In genomic region chr10:59903871-59904270, GRCh38 we compare ENCODE assay signal across 10 cellular contexts. TPM values are rescaled to one million over a fixed set of nuclear protein-coding genes. Genes with fewer than 3 reads are reported as not detected.
DNase-seq lines count a peak whose midpoint lies in the region; ATAC-seq, FAIRE-seq and TF ChIP-seq lines count a peak whose summit lies in the region.
"Had no signal": no experiment of that assay in that cellular context is flagged by ENCODE, and none has a peak within 500 bp of the region (broad histone marks: within the 10 kb centered on the region; RNA-seq: fewer than 3 reads in every experiment).

No MANE protein-coding gene starts in this region.

- H4K20me1 ChIP-seq in astrocyte (ENCODE audit: insufficient read depth, low read length), result peaks cover 68% of the 10 kb centered on the region

- peaks cover 38% of the 10 kb centered on the region for H3K4me1 Mint-ChIP-seq in astrocyte (ENCODE audit: low read depth, unreplicated experiment)

- intact Hi-C loops in left ventricle myocardium inferior (cut with micrococcal nuclease) (no loop called here), heart left ventricle (cut with DNase I) (loop anchor here in 5 of 10 donors (5.0 to 10.0 kb wide), 3 partner anchors 37 to 279 kb away; no protein-coding TSS in a partner anchor), lower lobe of right lung (cut with DNase I) (no loop called here), uterus (cut with DNase I; ENCODE audit: low total_unique reads) (no loop called here)

- H3K9me3 ChIP-seq in left ventricle myocardium inferior (replicated peaks) (no peaks in the 10 kb centered on the region), heart left ventricle (no peaks in the 10 kb centered on the region), astrocyte (ENCODE audit: insufficient read depth, low read depth, low read length) (no peaks in the 10 kb centered on the region), lower lobe of right lung (no peaks in the 10 kb centered on the region), uterus (no peaks in the 10 kb centered on the region)

- H3K36me3 Mint-ChIP-seq in astrocyte (ENCODE audit: low read depth, unreplicated experiment), result no peaks in the 10 kb centered on the region

- H3K27ac ChIP-seq in left ventricle myocardium inferior (replicated peaks), result no peak overlapping the region
- peak overlapping the region in 1 of 12 donors; percentile 96 for H3K27ac ChIP-seq in heart left ventricle
- no peak overlapping the region for H3K27ac ChIP-seq in astrocyte (ENCODE audit: low read depth, low read length)
- H3K27ac ChIP-seq in lower lobe of right lung, result no peak overlapping the region
- peak overlapping the region; percentile 97 for H3K27ac ChIP-seq in uterus

- H3K4me2 ChIP-seq in astrocyte (ENCODE audit: low read length), result peak overlapping the region; percentile 94

- H3K4me3 ChIP-seq in left ventricle myocardium inferior (peak overlapping the region; percentile 98), heart left ventricle (peak overlapping the region in 4 of 12 donors; percentile 76 to 98 (median 92)), astrocyte (ENCODE audit: insufficient read depth, low read depth, low read length) (no peak overlapping the region), lower lobe of right lung (peak overlapping the region; percentile 97), uterus (peak overlapping the region; percentile 91 to 96)

- no peak for FAIRE-seq in astrocyte (lab: Jason Lieb, UNC)

- 68 to 75% (median 72%) methylated on average over 6 of the region's 6 CpGs for WGBS in heart left ventricle, 4 donors

- no peaks in the 10 kb centered on the region for H3K27me3 Mint-ChIP-seq in astrocyte (ENCODE audit: low read depth, unreplicated experiment)

- no peaks in the 10 kb centered on the region for H3K9me3 Mint-ChIP-seq in astrocyte (ENCODE audit: unreplicated experiment)

- peaks cover 66% of the 10 kb centered on the region for H3K4me1 ChIP-seq in left ventricle myocardium inferior
- H3K4me1 ChIP-seq in heart left ventricle, result peaks cover 0 to 50% (median 36%) of the 10 kb centered on the region in 12 donors
- H3K4me1 ChIP-seq in astrocyte (ENCODE audit: insufficient read depth, low read length), result peaks cover 28% of the 10 kb centered on the region
- peaks cover 56% of the 10 kb centered on the region for H3K4me1 ChIP-seq in lower lobe of right lung
- H3K4me1 ChIP-seq in uterus, result peaks cover 0 to 4% of the 10 kb centered on the region in 2 donors

- peaks cover 72% of the 10 kb centered on the region for H3K79me2 ChIP-seq in astrocyte (ENCODE audit: insufficient read depth, low read length)

- no peak for DNase-seq in left ventricle myocardium inferior
- no peak for DNase-seq in heart left ventricle
- peak; percentile 50 for DNase-seq in astrocyte (ENCODE audit: low read depth)
- no peak for DNase-seq in lower lobe of right lung
- no peak for DNase-seq in uterus
- DNase-seq in Kasumi-1 (lab: John Stamatoyannopoulos, UW), result no peak
- DNase-seq: DMS153, hippocampal formation had no signal

- no peak for TF ChIP-seq POLR2A in heart left ventricle (IDR thresholded peaks at IDR 0.05)
- TF ChIP-seq POLR2A in uterus (IDR thresholded peaks at IDR 0.05), result no peak

- no peak overlapping the region for H3K9ac ChIP-seq in astrocyte (ENCODE audit: low read length)

- peak overlapping the region; percentile 66 for H3K27ac Mint-ChIP-seq in astrocyte (ENCODE audit: unreplicated experiment)

- ATAC-seq in heart left ventricle (no peak), lower lobe of right lung (no peak), HG03439 (IDR thresholded peaks at IDR 0.05; ENCODE audit: unreplicated experiment) (no peak), GM18502 (IDR thresholded peaks at IDR 0.05; ENCODE audit: poor library complexity, unreplicated experiment) (no peak)

- no peaks in the 10 kb centered on the region for H3K27me3 ChIP-seq in left ventricle myocardium inferior (ENCODE audit: low read depth)
- no peaks in the 10 kb centered on the region for H3K27me3 ChIP-seq in heart left ventricle
- H3K27me3 ChIP-seq in astrocyte (ENCODE audit: insufficient read depth, low read length), result no peaks in the 10 kb centered on the region
- H3K27me3 ChIP-seq in lower lobe of right lung (ENCODE audit: low read depth), result no peaks in the 10 kb centered on the region
- no peaks in the 10 kb centered on the region for H3K27me3 ChIP-seq in uterus

- peak overlapping the region; percentile 95 for H3K4me3 Mint-ChIP-seq in astrocyte (ENCODE audit: unreplicated experiment)

- TF ChIP-seq CTCF in left ventricle myocardium inferior (IDR thresholded peaks at IDR 0.05; ENCODE audit: borderline replicate concordance) (no peak), heart left ventricle (IDR thresholded peaks at IDR 0.05) (no peak), astrocyte (IDR thresholded peaks at IDR 0.05; ENCODE audit: insufficient read depth, low read depth, low read length) (no peak), lower lobe of right lung (IDR thresholded peaks at IDR 0.05) (no peak), uterus (IDR thresholded peaks at IDR 0.05) (no peak)

- no peak overlapping the region for H2AFZ ChIP-seq in astrocyte (ENCODE audit: low read depth, low read length)

- H3K36me3 ChIP-seq in left ventricle myocardium inferior (no peaks in the 10 kb centered on the region), heart left ventricle (peaks cover 0 to 3% (median 0%) of the 10 kb centered on the region in 9 donors), astrocyte (ENCODE audit: insufficient read depth, low read length) (no peaks in the 10 kb centered on the region), lower lobe of right lung (no peaks in the 10 kb centered on the region), uterus (no peaks in the 10 kb centered on the region)

RNA-seq across cellular contexts. Expression of gene CCDC6, which starts 2.5 kb away (rescaled TPM):
- total RNA-seq in left ventricle myocardium inferior, result 16.4 TPM
- 10 to 100 TPM; 13.8 to 47.1 (median 20.2) TPM for total RNA-seq in heart left ventricle
- polyA plus RNA-seq in heart left ventricle, result 10 to 100 TPM in 1 of 2 donors, 1 to 10 TPM in 1; 3.7 to 17.3 TPM
- total RNA-seq in astrocyte, result 69.4 and 73.9 TPM in 2 replicates
- total RNA-seq in lower lobe of right lung, result 50.6 TPM
- total RNA-seq in uterus, result 10 to 100 TPM; 53.2 to 72.4 (median 66.4) TPM

Comparison
In these comparisons a context has a peak if more than half of its experiments do, and no peak if none do; other contexts are left out.
1. H3K27ac ChIP-seq: peak in uterus (2 of 2); none in left ventricle myocardium inferior (single experiment), astrocyte (single experiment) and lower lobe of right lung (single experiment).